Comparison of ENCODE assay signal across 8 cellular contexts in genomic region chr19:4803736-4804695, GRCh38. TPM values are rescaled to one million over a fixed set of nuclear protein-coding genes. Genes with fewer than 3 reads are reported as not detected.
DNase-seq lines count a peak whose midpoint lies in the region; ATAC-seq and TF ChIP-seq lines count a peak whose summit lies in the region.

No MANE protein-coding gene starts in this region.

- H3K36me3 ChIP-seq in mucosa of descending colon (ENCODE audit: low read depth): no peaks in the 10 kb centered on the region

- TF ChIP-seq CTCF in mucosa of descending colon (IDR thresholded peaks at IDR 0.05): no peak

- DNase-seq in SIG-M5 treated with dmso at 0.1 percent for 504 hours (lab: John Stamatoyannopoulos, UW; ENCODE audit: unreplicated experiment) (peak; percentile 34), SIG-M5 (lab: John Stamatoyannopoulos, UW) (no peak), NCI-H345 (lab: John Stamatoyannopoulos, UW) (peak; percentile 53), ecto neural progenitor cell (ENCODE audit: low spot score) (peak; percentile 90), mucosa of descending colon (peak; percentile 57 to 63 (median 59)), superior temporal gyrus (ENCODE audit: extremely low spot score) (peak; percentile 54)
- peak; percentile 52 to 53 for DNase-seq in activated CD4-positive, alpha-beta T cell treated with anti-CD3 and anti-CD28 coated beads, Interleukin-2, amount 50 U/mL, for 4 hours

- H3K4me3 ChIP-seq in mucosa of descending colon: no peak overlapping the region

- H3K4me1 ChIP-seq in mucosa of descending colon (ENCODE audit: low read depth): no peaks in the 10 kb centered on the region

- H3K9me3 ChIP-seq in mucosa of descending colon: no peaks in the 10 kb centered on the region

- ATAC-seq in mucosa of descending colon (peak; percentile 85), GM18498 (IDR thresholded peaks at IDR 0.05; ENCODE audit: unreplicated experiment) (no peak)

- intact Hi-C loops in mucosa of descending colon (cut with DNase I, micrococcal nuclease): loop anchor here (5.0 to 10.0 kb wide), 2 partner anchors 51 to 72 kb away; no protein-coding TSS in a partner anchor

RNA-seq across cellular contexts. Expression of gene FEM1A, which starts 12.5 kb away (rescaled TPM):
- total RNA-seq in mucosa of descending colon: 10 to 100 TPM; 10.5 to 15.2 (median 11.4) TPM

RNA-seq across cellular contexts. Expression of gene TICAM1, which starts 27.5 kb away (rescaled TPM):
- 10 to 100 TPM; 24.1 to 37.4 (median 26.4) TPM for total RNA-seq in mucosa of descending colon
